In the genomic region with DNA sequence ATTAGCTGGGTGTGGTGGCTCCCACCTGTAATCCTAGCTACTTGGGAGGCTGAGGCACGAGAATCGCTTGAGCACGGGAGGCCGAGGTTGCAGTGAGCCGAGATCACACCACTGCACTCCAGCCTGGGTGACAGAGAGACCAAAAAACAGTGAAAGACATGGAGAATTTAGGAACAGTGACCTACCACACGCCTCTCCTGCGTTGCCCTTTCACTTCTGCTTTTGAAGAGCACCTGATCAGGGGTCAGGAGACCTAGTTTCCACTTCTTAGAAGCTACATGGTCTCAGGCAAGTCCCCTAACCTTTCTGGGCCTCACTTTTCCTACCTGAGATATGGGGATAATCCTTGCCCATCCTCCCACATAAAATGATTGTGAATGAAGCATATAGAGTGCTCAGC, we compare ENCODE assay signal across 14 cellular contexts. TPM values are rescaled to one million over a fixed set of nuclear protein-coding genes. Genes with fewer than 3 reads are reported as not detected.
DNase-seq lines count a peak whose midpoint lies in the region; ATAC-seq and TF ChIP-seq lines count a peak whose summit lies in the region.
"Had no signal": no experiment of that assay in that cellular context is flagged by ENCODE, and none has a peak within 500 bp of the region (broad histone marks: within the 10 kb centered on the region; RNA-seq: fewer than 3 reads in every experiment).

No MANE protein-coding gene starts in this region.

- no peak overlapping the region for H3K27ac ChIP-seq in mesenchymal stem cell (ENCODE audit: low read length, poor library complexity, severe bottlenecking)
- H3K27ac ChIP-seq: lower lobe of right lung had no signal

- H3K4me1 ChIP-seq in mesenchymal stem cell (ENCODE audit: control insufficient read depth, insufficient read depth, low read depth, low read length) (no peaks in the 10 kb centered on the region), BE2C (no peaks in the 10 kb centered on the region)
- H3K4me1 ChIP-seq: lower lobe of right lung had no signal

- H3K4me2 ChIP-seq in mesenchymal stem cell (ENCODE audit: low read length, poor library complexity, severe bottlenecking) = no peak overlapping the region

- peaks cover 8 to 10% of the 10 kb centered on the region in 2 experiments for H3K36me3 ChIP-seq in mesenchymal stem cell (ENCODE audit: control insufficient read depth in 1 of 2, insufficient read depth in 2 of 2, low read depth in 1 of 2, low read length in 2 of 2)
- no peaks in the 10 kb centered on the region for H3K36me3 ChIP-seq in BE2C

- H3K14ac ChIP-seq in mesenchymal stem cell (ENCODE audit: low read length in 2 of 2) = no peak overlapping the region

- H2AFZ ChIP-seq in mesenchymal stem cell (ENCODE audit: low read depth, low read length) = no peak overlapping the region

- peak overlapping the region; percentile 13 for H2BK15ac ChIP-seq in mesenchymal stem cell (ENCODE audit: low read depth, poor library complexity, severe bottlenecking)

- no peaks in the 10 kb centered on the region for H3K79me1 ChIP-seq in mesenchymal stem cell (replicated peaks; ENCODE audit: low read length, poor library complexity, severe bottlenecking)

- TF ChIP-seq CTCF in BE2C (IDR thresholded peaks at IDR 0.05; ENCODE audit: low read depth, low read length) = no peak

- no peak overlapping the region for H2BK120ac ChIP-seq in mesenchymal stem cell (ENCODE audit: low read depth, low read length)

- H2AK5ac ChIP-seq in mesenchymal stem cell (ENCODE audit: low read length, severe bottlenecking) = no peak overlapping the region

- no peak overlapping the region for H3K4ac ChIP-seq in mesenchymal stem cell (ENCODE audit: low read depth in 1 of 2, low read length in 2 of 2)

- no peak overlapping the region for H3K18ac ChIP-seq in mesenchymal stem cell (ENCODE audit: low read depth in 1 of 2, low read length in 2 of 2)

- DNase-seq in mesenchymal stem cell = no peak
- DNase-seq in NCI-H69 (lab: John Stamatoyannopoulos, UW) = no peak
- no peak for DNase-seq in NCI-H1048 (lab: John Stamatoyannopoulos, UW)
- no peak for DNase-seq in medulla oblongata (ENCODE audit: extremely low spot score)
- no peak for DNase-seq in BE2C
- DNase-seq: activated T-cell treated with anti-CD3 and anti-CD28 coated beads for 4 hours; CD4-positive, alpha-beta memory T cell; lower lobe of right lung; stimulated activated CD4-positive, alpha-beta T cell treated with anti-CD3 and anti-CD28 coated beads, Interleukin-1b, Interleukin-23, amount 100 ng/mL, for 48 hours; stimulated activated naive CD4-positive, alpha-beta T cell treated with Interleukin-2 at 50 U/mL for 16 hours had no signal

- no peak overlapping the region for H4K8ac ChIP-seq in mesenchymal stem cell (ENCODE audit: low read length)

- H2BK12ac ChIP-seq in mesenchymal stem cell (ENCODE audit: low read length in 2 of 2) = no peak overlapping the region

- peaks cover 3% of the 10 kb centered on the region for H3K9me3 ChIP-seq in mesenchymal stem cell (ENCODE audit: control insufficient read depth, low read length)
- H3K9me3 ChIP-seq in BE2C = no peaks in the 10 kb centered on the region
- H3K9me3 ChIP-seq: lower lobe of right lung had no signal

- WGBS in mesenchymal stem cell = 97% methylated on average over 7 of the region's 7 CpGs

- peak; percentile 72 for ATAC-seq in GM18868 (IDR thresholded peaks at IDR 0.05; ENCODE audit: unreplicated experiment)
- peak; percentile 81 for ATAC-seq in GM21619 (IDR thresholded peaks at IDR 0.05; ENCODE audit: unreplicated experiment)
- ATAC-seq in HG03432 (IDR thresholded peaks at IDR 0.05; ENCODE audit: unreplicated experiment) = peak; percentile 79
- ATAC-seq: HCT116 had no signal

- H4K91ac ChIP-seq in mesenchymal stem cell (ENCODE audit: low read length) = no peak overlapping the region

- no peak overlapping the region for H3K23ac ChIP-seq in mesenchymal stem cell (ENCODE audit: low read length in 2 of 2)

- H3K4me3 ChIP-seq in mesenchymal stem cell (ENCODE audit: insufficient read depth in 1 of 2, low read depth in 1 of 2, low read length in 2 of 2) (no peak overlapping the region), BE2C (ENCODE audit: low read depth, low read length) (no peak overlapping the region)
- H3K4me3 ChIP-seq: lower lobe of right lung had no signal

- H2BK5ac ChIP-seq in mesenchymal stem cell (ENCODE audit: low read depth, low read length, poor library complexity, severe bottlenecking) = no peak overlapping the region

- no peaks in the 10 kb centered on the region for H3K27me3 ChIP-seq in mesenchymal stem cell (ENCODE audit: control insufficient read depth in 1 of 2, insufficient read depth in 1 of 2, low read length in 2 of 2)
- H3K27me3 ChIP-seq in BE2C = no peaks in the 10 kb centered on the region

- no peak overlapping the region for H3K9ac ChIP-seq in mesenchymal stem cell (ENCODE audit: low read length)

RNA-seq across cellular contexts. Expression of a gene that starts 12.2 kb away (rescaled TPM):
- 22.9 TPM for polyA plus RNA-seq in mesenchymal stem cell (2013, experiment 1 of 2)
- 23.8 TPM for polyA plus RNA-seq in mesenchymal stem cell (2013, experiment 2 of 2)
- polyA plus RNA-seq in BE2C (2012; ENCODE audit: insufficient read depth, insufficient read length, low read depth) = 12.7 TPM

RNA-seq across cellular contexts. Expression of a gene that starts 30.1 kb away (rescaled TPM):
- 6.2 TPM for polyA plus RNA-seq in mesenchymal stem cell (2013, experiment 1 of 2)
- polyA plus RNA-seq in mesenchymal stem cell (2013, experiment 2 of 2) = 5.3 TPM
- 12.8 TPM for polyA plus RNA-seq in BE2C (2012; ENCODE audit: insufficient read depth, insufficient read length, low read depth)
